In the genomic region with DNA sequence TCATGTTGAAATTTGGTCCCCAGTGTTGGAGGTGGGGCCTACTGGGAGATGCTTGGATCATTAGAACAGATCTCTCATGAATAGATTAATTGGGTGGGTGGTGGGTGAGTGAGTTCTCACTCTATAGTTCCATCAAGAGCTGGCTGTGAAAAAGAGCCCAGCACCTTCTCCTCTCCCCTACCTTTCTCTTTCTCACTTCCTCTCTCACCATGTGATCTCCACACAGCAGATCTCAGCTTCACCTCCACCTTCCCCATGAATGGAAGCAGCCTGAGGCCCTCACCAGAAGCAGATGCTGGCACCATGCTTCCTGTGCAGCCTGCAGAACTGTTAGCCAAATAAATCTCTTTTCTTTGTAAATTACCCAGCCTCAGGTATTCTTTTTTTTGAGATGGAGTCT, we compare ENCODE assay signal across 23 cellular contexts. TPM values are rescaled to one million over a fixed set of nuclear protein-coding genes. Genes with fewer than 3 reads are reported as not detected.
"Had no signal": no experiment of that assay in that cellular context is flagged by ENCODE, and none has a peak within 500 bp of the region (broad histone marks: within the 10 kb centered on the region; RNA-seq: fewer than 3 reads in every experiment).

No MANE protein-coding gene starts in this region.

- H3K4me1 ChIP-seq: breast epithelium, colonic mucosa, prostate gland, right atrium auricular region, testis, uterus had no signal

- H3K36me3 Mint-ChIP-seq: activated naive CD8-positive, alpha-beta T cell treated with anti-CD3 and anti-CD28 coated beads, Interleukin-2, amount 10 ng/mL, durations not matched to agents 7 days and 5 days; natural killer cell had no signal

- H3K36me3 ChIP-seq: breast epithelium, colonic mucosa, heart right ventricle, neutrophil, ovary, prostate gland, right atrium auricular region, uterus had no signal

- DNase-seq: activated B cell treated with CpG ODN at 0.5 μM for 24 hours; activated naive CD4-positive, alpha-beta T cell treated with Interleukin-2 at 50 U/mL for 16 hours; activated naive CD8-positive, alpha-beta T cell treated with anti-CD3 and anti-CD28 coated beads, Interleukin-2, amount 10 ng/mL, durations not matched to agents 7 days and 5 days; amniotic stem cell; heart right ventricle; islet precursor cell; left cardiac atrium; midbrain; natural killer cell; ovary; stimulated activated CD4-positive, alpha-beta T cell treated with anti-CD3 and anti-CD28 coated beads, Interleukin-4, amount 100 ng/mL, for 24 hours; T1000; testis; uterus had no signal

- H3K9me3 ChIP-seq: breast epithelium, colonic mucosa, heart right ventricle, neutrophil, ovary, prostate gland, right atrium auricular region, testis, uterus had no signal

- H3K4me1 Mint-ChIP-seq: activated B cell treated with CpG ODN at 0.5 μM for 24 hours; activated CD4-positive, alpha-beta T cell treated with anti-CD3 and anti-CD28 coated beads for 36 hours; natural killer cell had no signal

- ATAC-seq: natural killer cell had no signal

- H3K27ac Mint-ChIP-seq: activated B cell treated with CpG ODN at 0.5 μM for 24 hours; activated CD4-positive, alpha-beta T cell treated with anti-CD3 and anti-CD28 coated beads for 36 hours; activated naive CD8-positive, alpha-beta T cell treated with anti-CD3 and anti-CD28 coated beads, Interleukin-2, amount 10 ng/mL, durations not matched to agents 7 days and 5 days; natural killer cell had no signal

- H3K4me3 Mint-ChIP-seq: activated B cell treated with CpG ODN at 0.5 μM for 24 hours; activated CD4-positive, alpha-beta T cell treated with anti-CD3 and anti-CD28 coated beads for 36 hours; activated naive CD8-positive, alpha-beta T cell treated with anti-CD3 and anti-CD28 coated beads, Interleukin-2, amount 10 ng/mL, durations not matched to agents 7 days and 5 days; natural killer cell had no signal

- H3K27me3 ChIP-seq: breast epithelium, colonic mucosa, heart right ventricle, neutrophil, ovary, right atrium auricular region, testis, uterus had no signal

- H3K9me3 Mint-ChIP-seq: natural killer cell had no signal

- H3K27ac ChIP-seq: breast epithelium, colonic mucosa, heart right ventricle, neutrophil, ovary, prostate gland, right atrium auricular region, testis, uterus had no signal

- H3K27me3 Mint-ChIP-seq: activated B cell treated with CpG ODN at 0.5 μM for 24 hours; activated CD4-positive, alpha-beta T cell treated with anti-CD3 and anti-CD28 coated beads for 36 hours; activated naive CD8-positive, alpha-beta T cell treated with anti-CD3 and anti-CD28 coated beads, Interleukin-2, amount 10 ng/mL, durations not matched to agents 7 days and 5 days had no signal

- H3K4me3 ChIP-seq: breast epithelium, colonic mucosa, heart right ventricle, ovary, prostate gland, right atrium auricular region, uterus had no signal

RNA-seq across cellular contexts. Expression of gene ARMH2, which starts 36.9 kb away (rescaled TPM):
- total RNA-seq: activated CD4-positive, alpha-beta T cell treated with anti-CD3 and anti-CD28 coated beads for 36 hours; activated CD8-positive, alpha-beta memory T cell treated with anti-CD3 and anti-CD28 coated beads for 36 hours; breast epithelium; colonic mucosa; fibroblast of villous mesenchyme; heart right ventricle; left cardiac atrium; liver; ovary; prostate gland; right atrium auricular region; uterus had no signal
- polyA plus RNA-seq: heart right ventricle, liver, ovary had no signal
